In genomic region chr10:1635340-1635739, GRCh38 we compare ENCODE assay signal across 1 cellular context.
TF ChIP-seq lines count a peak whose summit lies in the region.

No MANE protein-coding gene starts in this region.

TF ChIP-seq in WTC11, 78 proteins besides CTCF, POLR2A, EP300 and RAD21 (continued from another document):
- TF ChIP-seq, protein P1, sequence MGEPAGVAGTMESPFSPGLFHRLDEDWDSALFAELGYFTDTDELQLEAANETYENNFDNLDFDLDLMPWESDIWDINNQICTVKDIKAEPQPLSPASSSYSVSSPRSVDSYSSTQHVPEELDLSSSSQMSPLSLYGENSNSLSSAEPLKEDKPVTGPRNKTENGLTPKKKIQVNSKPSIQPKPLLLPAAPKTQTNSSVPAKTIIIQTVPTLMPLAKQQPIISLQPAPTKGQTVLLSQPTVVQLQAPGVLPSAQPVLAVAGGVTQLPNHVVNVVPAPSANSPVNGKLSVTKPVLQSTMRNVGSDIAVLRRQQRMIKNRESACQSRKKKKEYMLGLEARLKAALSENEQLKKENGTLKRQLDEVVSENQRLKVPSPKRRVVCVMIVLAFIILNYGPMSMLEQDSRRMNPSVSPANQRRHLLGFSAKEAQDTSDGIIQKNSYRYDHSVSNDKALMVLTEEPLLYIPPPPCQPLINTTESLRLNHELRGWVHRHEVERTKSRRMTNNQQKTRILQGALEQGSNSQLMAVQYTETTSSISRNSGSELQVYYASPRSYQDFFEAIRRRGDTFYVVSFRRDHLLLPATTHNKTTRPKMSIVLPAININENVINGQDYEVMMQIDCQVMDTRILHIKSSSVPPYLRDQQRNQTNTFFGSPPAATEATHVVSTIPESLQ (CRISPR knock-in tag; IDR thresholded peaks at IDR 0.05), result no peak
